ENCODE assay signal across 28 cellular contexts in the genomic region with DNA sequence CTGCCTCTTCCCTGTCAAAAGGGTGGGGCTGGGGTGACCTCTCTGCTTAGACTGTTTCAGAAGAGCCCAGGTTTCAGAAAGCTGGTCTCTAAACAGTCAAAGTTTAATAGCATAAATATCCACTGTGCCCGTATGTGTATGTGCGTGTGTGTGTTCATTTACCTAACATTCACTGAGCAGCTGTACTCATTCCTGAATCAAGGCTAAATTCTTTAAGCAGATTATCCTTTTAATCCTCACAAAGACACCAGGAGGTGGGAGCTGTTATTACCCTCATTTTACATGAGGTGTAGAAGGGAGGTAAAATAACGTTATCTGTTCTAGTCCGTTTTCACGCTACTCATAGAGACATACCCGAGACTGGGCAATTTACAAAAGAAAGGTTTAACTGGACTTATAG.
"Had no signal": no experiment of that assay in that cellular context is flagged by ENCODE, and none has a peak within 500 bp of the region (broad histone marks: within the 10 kb centered on the region; RNA-seq: fewer than 3 reads in every experiment).

No MANE protein-coding gene starts in this region.

- H3K27me3 ChIP-seq: dorsolateral prefrontal cortex, esophagus squamous epithelium, gastroesophageal sphincter, right lobe of liver, spleen, testis, tibial nerve, upper lobe of right lung, vagina had no signal

- H3K4me1 Mint-ChIP-seq: nephron; stimulated activated naive B cell treated with anti-CD40 and anti-IgM and Interleukin-4, amounts not matched to agents 10 μg/mL and 1 μg/mL and 100 μg/mL, for 72 hours; stimulated activated naive CD8-positive, alpha-beta T cell treated with anti-CD3 and anti-CD28 coated beads, Interleukin-15, amount 100 ng/mL, for 72 hours had no signal

- H3K36me3 ChIP-seq: prostate gland, vagina had no signal

- FAIRE-seq: keratinocyte had no signal

- H2AFZ ChIP-seq: parathyroid adenoma had no signal

- H3K27me3 Mint-ChIP-seq: effector memory CD8-positive, alpha-beta T cell; naive B cell; stimulated activated naive B cell treated with anti-CD40 and anti-IgM and Interleukin-4, amounts not matched to agents 10 μg/mL and 1 μg/mL and 100 μg/mL, for 72 hours; stimulated activated naive CD8-positive, alpha-beta T cell treated with anti-CD3 and anti-CD28 coated beads, Interleukin-15, amount 100 ng/mL, for 72 hours had no signal

- DNase-seq: dorsolateral prefrontal cortex; effector memory CD8-positive, alpha-beta T cell; esophagus squamous epithelium; foreskin fibroblast; glutamatergic neuron; immature natural killer cell; left cardiac atrium; left ventricle myocardium inferior; lower lobe of right lung; mesendoderm; naive B cell; right lobe of liver; spleen; stimulated activated CD4-positive, alpha-beta T cell treated with anti-CD3 and anti-CD28 coated beads, Interleukin-15, amount 100 ng/mL, for 24 hours; stimulated activated CD4-positive, alpha-beta T cell treated with anti-CD3 and anti-CD28 coated beads, Interleukin-1b, Interleukin-23, amount 100 ng/mL, for 48 hours; stimulated activated CD4-positive, alpha-beta T cell treated with anti-CD3 and anti-CD28 coated beads, Interleukin-4, amount 100 ng/mL, for 24 hours; stimulated activated naive B cell treated with anti-CD40 and anti-IgM and Interleukin-4, amounts not matched to agents 10 μg/mL and 1 μg/mL and 100 μg/mL, for 72 hours; stimulated activated naive CD8-positive, alpha-beta T cell treated with anti-CD3 and anti-CD28 coated beads, Interleukin-15, amount 100 ng/mL, for 72 hours; testis; upper lobe of right lung had no signal

- H3K4me3 Mint-ChIP-seq: effector memory CD8-positive, alpha-beta T cell; immature natural killer cell; naive B cell; nephron; stimulated activated naive B cell treated with anti-CD40 and anti-IgM and Interleukin-4, amounts not matched to agents 10 μg/mL and 1 μg/mL and 100 μg/mL, for 72 hours; stimulated activated naive CD8-positive, alpha-beta T cell treated with anti-CD3 and anti-CD28 coated beads, Interleukin-15, amount 100 ng/mL, for 72 hours had no signal

- H3K4me3 ChIP-seq: coronary artery, dorsolateral prefrontal cortex, esophagus squamous epithelium, gastroesophageal sphincter, left ventricle myocardium inferior, lower lobe of right lung, prostate gland, right lobe of liver, spleen, testis, tibial nerve, upper lobe of right lung, vagina had no signal

- H3K9me3 ChIP-seq: esophagus squamous epithelium, lower lobe of right lung, prostate gland, right lobe of liver, spleen, testis, upper lobe of right lung, vagina had no signal

- ATAC-seq: effector memory CD8-positive, alpha-beta T cell; gastroesophageal sphincter; left cardiac atrium; lower lobe of right lung; right lobe of liver; stimulated activated naive B cell treated with anti-CD40 and anti-IgM and Interleukin-4, amounts not matched to agents 10 μg/mL and 1 μg/mL and 100 μg/mL, for 72 hours; stimulated activated naive CD8-positive, alpha-beta T cell treated with anti-CD3 and anti-CD28 coated beads, Interleukin-15, amount 100 ng/mL, for 72 hours; upper lobe of right lung had no signal

- H3K79me2 ChIP-seq: parathyroid adenoma had no signal

- H3K27ac ChIP-seq: coronary artery, dorsolateral prefrontal cortex, esophagus squamous epithelium, gastroesophageal sphincter, left ventricle myocardium inferior, lower lobe of right lung, parathyroid adenoma, prostate gland, right lobe of liver, spleen, testis, tibial nerve, upper lobe of right lung, vagina had no signal

- H3K9me3 Mint-ChIP-seq: effector memory CD8-positive, alpha-beta T cell; stimulated activated naive B cell treated with anti-CD40 and anti-IgM and Interleukin-4, amounts not matched to agents 10 μg/mL and 1 μg/mL and 100 μg/mL, for 72 hours; stimulated activated naive CD8-positive, alpha-beta T cell treated with anti-CD3 and anti-CD28 coated beads, Interleukin-15, amount 100 ng/mL, for 72 hours had no signal

- H3K4me1 ChIP-seq: esophagus squamous epithelium, gastroesophageal sphincter, lower lobe of right lung, parathyroid adenoma, prostate gland, right lobe of liver, testis, tibial nerve, upper lobe of right lung, vagina had no signal

- H3K27ac Mint-ChIP-seq: effector memory CD8-positive, alpha-beta T cell; nephron; stimulated activated naive B cell treated with anti-CD40 and anti-IgM and Interleukin-4, amounts not matched to agents 10 μg/mL and 1 μg/mL and 100 μg/mL, for 72 hours; stimulated activated naive CD8-positive, alpha-beta T cell treated with anti-CD3 and anti-CD28 coated beads, Interleukin-15, amount 100 ng/mL, for 72 hours had no signal

- H3K9ac ChIP-seq: parathyroid adenoma had no signal
